ENCODE assay signal across 8 cellular contexts in the genomic region with DNA sequence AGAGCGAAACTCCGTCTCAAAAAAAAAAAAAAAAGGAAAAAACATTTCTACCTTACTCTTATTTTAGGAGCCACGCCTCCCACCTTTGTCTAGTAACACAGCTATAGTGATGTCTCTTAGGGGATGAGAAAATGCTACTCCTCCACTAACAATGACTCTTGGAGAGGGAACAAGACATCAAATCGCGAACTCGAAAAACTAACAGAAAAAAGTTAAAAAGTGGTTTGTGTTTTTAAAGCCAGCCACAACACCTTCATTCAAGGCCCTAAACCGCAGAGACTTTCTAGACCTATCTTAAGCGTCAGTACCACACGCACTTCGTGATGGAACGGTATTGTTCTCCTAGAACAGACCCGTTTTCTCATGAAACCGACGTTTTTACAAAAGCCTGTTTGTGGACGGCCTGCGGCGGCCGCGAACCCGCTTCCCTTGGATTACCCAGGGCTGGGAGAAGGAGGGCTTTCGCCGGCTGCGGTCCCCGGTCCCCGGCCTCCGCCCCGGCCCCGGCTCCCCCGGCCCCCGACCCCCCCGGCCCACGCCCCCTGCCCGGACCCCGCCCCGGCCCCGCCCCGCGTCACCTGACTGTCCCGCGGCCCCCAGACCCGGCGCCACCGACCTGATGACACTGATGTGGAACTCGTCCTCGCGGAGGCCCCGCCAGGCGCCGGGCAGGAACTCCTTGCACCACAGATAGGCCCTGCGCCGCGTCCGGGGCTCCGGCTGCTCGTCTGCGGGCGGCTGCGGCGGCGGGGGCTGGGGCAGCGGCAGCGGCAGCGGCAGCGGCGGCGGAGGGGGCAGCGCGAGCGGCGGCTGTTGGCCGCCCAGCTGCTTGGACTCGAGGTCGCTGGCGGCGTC. TPM values are rescaled to one million over a fixed set of nuclear protein-coding genes. Genes with fewer than 3 reads are reported as not detected.
DNase-seq lines count a peak whose midpoint lies in the region; ATAC-seq, FAIRE-seq and TF ChIP-seq lines count a peak whose summit lies in the region.

No MANE protein-coding gene starts in this region.

- no peaks in the 10 kb centered on the region for H3K9me3 ChIP-seq in Peyer's patch
- H3K9me3 ChIP-seq in pancreas: no peaks in the 10 kb centered on the region

- FAIRE-seq in pancreas (lab: Jason Lieb, UNC): no peak

- H3K4me3 ChIP-seq in Peyer's patch (peak overlapping the region; percentile 51 to 99 (median 78)), pancreas (peak overlapping the region; percentile 53 to 66 (median 63))

- 1 to 2% methylated on average over 32 to 75 of the region's 75 CpGs for WGBS in pancreas, 2 donors

- H3K4me1 Mint-ChIP-seq in activated naive CD8-positive, alpha-beta T cell treated with anti-CD3 and anti-CD28 coated beads for 36 hours: peaks cover 24% of the 10 kb centered on the region

- TF ChIP-seq POLR2A in Peyer's patch (IDR thresholded peaks at IDR 0.05): no peak

- peak; percentile 63 to 77 (median 76) for DNase-seq in Peyer's patch
- DNase-seq in activated naive CD8-positive, alpha-beta T cell treated with anti-CD3 and anti-CD28 coated beads for 36 hours: peak; percentile 58
- peak; percentile 81 for DNase-seq in cardiac septum (ENCODE audit: low spot score)
- DNase-seq in pancreas: peak; percentile 58 to 91 (median 74)

- H3K27me3 ChIP-seq in Peyer's patch (no peaks in the 10 kb centered on the region), pancreas (no peaks in the 10 kb centered on the region)

- H3K36me3 ChIP-seq in Peyer's patch (no peaks in the 10 kb centered on the region), pancreas (no peaks in the 10 kb centered on the region)

- H3K27ac ChIP-seq in 22Rv1 (peak overlapping the region; percentile 72), Peyer's patch (peak overlapping the region; percentile 90 to 99 (median 94)), pancreas (peak overlapping the region; percentile 82 to 100 (median 98))

- no peak for TF ChIP-seq CTCF in 22Rv1 (IDR thresholded peaks at IDR 0.05)
- TF ChIP-seq CTCF in Peyer's patch (IDR thresholded peaks at IDR 0.05): peak in 1 of 6 experiments; percentile 2
- no peak for TF ChIP-seq CTCF in pancreas (IDR thresholded peaks at IDR 0.05)

- H3K27ac Mint-ChIP-seq in activated naive CD8-positive, alpha-beta T cell treated with anti-CD3 and anti-CD28 coated beads for 36 hours: peak overlapping the region; percentile 83

- H3K4me3 Mint-ChIP-seq in activated naive CD8-positive, alpha-beta T cell treated with anti-CD3 and anti-CD28 coated beads for 36 hours: peak overlapping the region; percentile 88

- H3K36me3 Mint-ChIP-seq in activated naive CD8-positive, alpha-beta T cell treated with anti-CD3 and anti-CD28 coated beads for 36 hours: peaks cover 7% of the 10 kb centered on the region

- intact Hi-C loops in cardiac septum (cut with DNase I) (loop anchor here (5.0 kb wide), 2 partner anchors 88 to 92 kb away; a partner anchor contains a TSS), pancreas (cut with DNase I) (no loop called here)

- H3K27me3 Mint-ChIP-seq in activated naive CD8-positive, alpha-beta T cell treated with anti-CD3 and anti-CD28 coated beads for 36 hours: no peaks in the 10 kb centered on the region

- H3K9me3 Mint-ChIP-seq in activated naive CD8-positive, alpha-beta T cell treated with anti-CD3 and anti-CD28 coated beads for 36 hours: no peaks in the 10 kb centered on the region

- peak; percentile 30 for ATAC-seq in GM18498 (IDR thresholded peaks at IDR 0.05; ENCODE audit: unreplicated experiment)
- peak; percentile 18 for ATAC-seq in HG03039 (IDR thresholded peaks at IDR 0.05; ENCODE audit: unreplicated experiment)
- ATAC-seq in pancreas: peak in 2 of 4 donors; percentile 1 to 3
- no peak for ATAC-seq in HG02610 (IDR thresholded peaks at IDR 0.05; ENCODE audit: unreplicated experiment)

- H3K4me1 ChIP-seq in Peyer's patch: peaks cover 0 to 51% (median 13%) of the 10 kb centered on the region in 4 donors
- H3K4me1 ChIP-seq in pancreas: peaks cover 11 to 39% (median 25%) of the 10 kb centered on the region in 3 donors

RNA-seq across cellular contexts. Expression of a gene that starts 0.7 kb away (rescaled TPM):
- total RNA-seq in Peyer's patch: 100 to 1,000 TPM in 3 of 4 donors, 10 to 100 TPM in 1; 41.3 to 179 (median 130) TPM
- 10 to 100 TPM; 17.6 to 17.8 TPM for total RNA-seq in activated naive CD8-positive, alpha-beta T cell treated with anti-CD3 and anti-CD28 coated beads for 36 hours
- total RNA-seq in cardiac septum: 10.2 TPM
- 10 to 100 TPM; 17.4 to 37.2 (median 26.8) TPM for total RNA-seq in pancreas
- 100 to 1,000 TPM in 1 of 2 donors, 10 to 100 TPM in 1; 63.1 to 110 TPM for polyA plus RNA-seq in pancreas
